ENCODE assay signal across 11 cellular contexts in the genomic region with DNA sequence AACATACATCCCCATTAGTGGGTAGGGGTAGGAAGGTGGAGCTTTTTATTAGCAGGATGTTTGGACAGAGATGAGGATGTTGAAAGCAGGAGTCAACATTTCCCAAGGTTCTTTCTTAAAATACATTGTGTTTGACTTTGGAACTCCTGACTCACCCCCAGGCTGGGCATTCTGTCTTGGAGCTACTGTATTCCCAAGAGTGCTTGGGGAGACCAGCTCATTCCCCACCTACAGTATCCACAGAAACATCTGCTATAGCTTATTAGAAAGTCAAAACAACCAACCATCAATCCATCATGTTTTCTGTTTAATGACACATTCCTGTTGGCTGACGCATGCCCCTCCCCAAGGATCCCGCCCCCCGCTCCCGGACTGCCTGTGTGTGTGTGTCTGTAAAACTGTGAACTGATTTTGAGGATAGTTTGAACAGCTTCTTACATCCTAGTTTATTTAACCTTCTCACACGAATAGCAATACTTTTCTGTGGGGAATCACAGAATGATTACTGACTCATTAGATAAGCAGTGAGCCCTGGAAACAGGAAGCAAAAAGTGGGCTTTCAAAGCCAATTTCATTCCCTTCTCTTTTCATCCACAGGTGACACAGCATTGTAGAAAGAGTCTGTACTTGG.
DNase-seq lines count a peak whose midpoint lies in the region; ATAC-seq and TF ChIP-seq lines count a peak whose summit lies in the region.
"Had no signal": no experiment of that assay in that cellular context is flagged by ENCODE, and none has a peak within 500 bp of the region (broad histone marks: within the 10 kb centered on the region; RNA-seq: fewer than 3 reads in every experiment).

No MANE protein-coding gene starts in this region.

- peak; percentile 100 for DNase-seq in AG10803 (ENCODE audit: low read depth)
- peak; percentile 92 for DNase-seq in NCI-H226
- DNase-seq in dermis microvascular lymphatic vessel endothelial cell (ENCODE audit: low read depth in 2 of 2): peak; percentile 88 to 100
- DNase-seq in activated CD4-positive, alpha-beta memory T cell treated with anti-CD3 and anti-CD28 coated beads for 36 hours: no peak
- no peak for DNase-seq in activated CD8-positive, alpha-beta T cell treated with anti-CD3 and anti-CD28 coated beads for 36 hours
- no peak for DNase-seq in activated T-cell treated with anti-CD3 and anti-CD28 coated beads, Interleukin-2, amount 50 U/mL, for 4 hours
- DNase-seq in GM19240 (ENCODE audit: insufficient read length, low spot score): no peak
- DNase-seq: DND-41, Peyer's patch had no signal

- POLR2A ChIA-PET in activated CD4-positive, alpha-beta memory T cell treated with anti-CD3 and anti-CD28 coated beads for 36 hours (lab: Charles Lee): no interaction called here
- POLR2A ChIA-PET in activated CD8-positive, alpha-beta T cell treated with anti-CD3 and anti-CD28 coated beads for 36 hours (lab: Charles Lee): interaction anchor here (1.2 to 1.4 kb wide), 2 partner anchors 10 to 36 kb away, joined by 3 read pairs; no protein-coding TSS in a partner anchor

- TF ChIP-seq CTCF in AG10803 (conservative IDR thresholded peaks at IDR 0.05; ENCODE audit: low read length) (no peak), nephron (IDR thresholded peaks at IDR 0.05; ENCODE audit: unreplicated experiment in 3 of 3) (no peak)
- TF ChIP-seq CTCF in activated CD8-positive, alpha-beta T cell treated with anti-CD3 and anti-CD28 coated beads for 36 hours (IDR thresholded peaks at IDR 0.05): no peak

- H3K27me3 Mint-ChIP-seq in nephron (ENCODE audit: low read depth): peaks cover 4% of the 10 kb centered on the region
- H3K27me3 Mint-ChIP-seq in activated CD4-positive, alpha-beta memory T cell treated with anti-CD3 and anti-CD28 coated beads for 36 hours: no peaks in the 10 kb centered on the region
- no peaks in the 10 kb centered on the region for H3K27me3 Mint-ChIP-seq in activated CD8-positive, alpha-beta T cell treated with anti-CD3 and anti-CD28 coated beads for 36 hours
- H3K27me3 Mint-ChIP-seq in activated T-cell treated with anti-CD3 and anti-CD28 coated beads, Interleukin-2, amount 50 U/mL, for 4 hours (ENCODE audit: low read depth): no peaks in the 10 kb centered on the region
- H3K27me3 Mint-ChIP-seq: activated naive CD8-positive, alpha-beta T cell had no signal

- H3K27ac Mint-ChIP-seq in nephron: peak overlapping the region; percentile 30 to 80 (median 60)
- H3K27ac Mint-ChIP-seq in activated CD4-positive, alpha-beta memory T cell treated with anti-CD3 and anti-CD28 coated beads for 36 hours: no peak overlapping the region
- no peak overlapping the region for H3K27ac Mint-ChIP-seq in activated CD8-positive, alpha-beta T cell treated with anti-CD3 and anti-CD28 coated beads for 36 hours
- H3K27ac Mint-ChIP-seq: activated naive CD8-positive, alpha-beta T cell had no signal

- intact Hi-C loops in activated CD4-positive, alpha-beta memory T cell treated with anti-CD3 and anti-CD28 coated beads for 36 hours (cut with micrococcal nuclease): no loop called here
- intact Hi-C loops in activated CD8-positive, alpha-beta T cell treated with anti-CD3 and anti-CD28 coated beads for 36 hours (cut with micrococcal nuclease): no loop called here

- no peak for ATAC-seq in activated CD8-positive, alpha-beta T cell treated with anti-CD3 and anti-CD28 coated beads for 36 hours
- ATAC-seq in activated T-cell treated with anti-CD3 and anti-CD28 coated beads, Interleukin-2, amount 50 U/mL, for 4 hours: no peak

- no peak overlapping the region for H3K4me3 Mint-ChIP-seq in nephron
- no peak overlapping the region for H3K4me3 Mint-ChIP-seq in activated CD4-positive, alpha-beta memory T cell treated with anti-CD3 and anti-CD28 coated beads for 36 hours
- H3K4me3 Mint-ChIP-seq in activated CD8-positive, alpha-beta T cell treated with anti-CD3 and anti-CD28 coated beads for 36 hours: no peak overlapping the region
- no peak overlapping the region for H3K4me3 Mint-ChIP-seq in activated T-cell treated with anti-CD3 and anti-CD28 coated beads, Interleukin-2, amount 50 U/mL, for 4 hours
- H3K4me3 Mint-ChIP-seq: activated naive CD8-positive, alpha-beta T cell had no signal

- H3K36me3 Mint-ChIP-seq in nephron (ENCODE audit: low read depth): no peaks in the 10 kb centered on the region
- no peaks in the 10 kb centered on the region for H3K36me3 Mint-ChIP-seq in activated CD4-positive, alpha-beta memory T cell treated with anti-CD3 and anti-CD28 coated beads for 36 hours
- no peaks in the 10 kb centered on the region for H3K36me3 Mint-ChIP-seq in activated CD8-positive, alpha-beta T cell treated with anti-CD3 and anti-CD28 coated beads for 36 hours (ENCODE audit: low read depth)
- no peaks in the 10 kb centered on the region for H3K36me3 Mint-ChIP-seq in activated T-cell treated with anti-CD3 and anti-CD28 coated beads, Interleukin-2, amount 50 U/mL, for 4 hours (ENCODE audit: insufficient read depth)
- H3K36me3 Mint-ChIP-seq: activated naive CD8-positive, alpha-beta T cell had no signal

- CTCF ChIA-PET in activated CD4-positive, alpha-beta memory T cell treated with anti-CD3 and anti-CD28 coated beads for 36 hours (lab: Charles Lee): interaction anchor here (1.4 kb wide), 1 partner anchor 29 kb away, joined by 6 read pairs; no protein-coding TSS in a partner anchor
- CTCF ChIA-PET in activated CD8-positive, alpha-beta T cell treated with anti-CD3 and anti-CD28 coated beads for 36 hours (lab: Charles Lee): interaction anchor here (0.8 to 1.8 kb wide), 6 partner anchors 15 to 455 kb away, joined by 3 to 4 read pairs (median 4); no protein-coding TSS in a partner anchor

- H3K9me3 Mint-ChIP-seq in nephron: no peaks in the 10 kb centered on the region
- H3K9me3 Mint-ChIP-seq in activated CD4-positive, alpha-beta memory T cell treated with anti-CD3 and anti-CD28 coated beads for 36 hours: no peaks in the 10 kb centered on the region
- H3K9me3 Mint-ChIP-seq in activated CD8-positive, alpha-beta T cell treated with anti-CD3 and anti-CD28 coated beads for 36 hours: no peaks in the 10 kb centered on the region
- H3K9me3 Mint-ChIP-seq in activated T-cell treated with anti-CD3 and anti-CD28 coated beads, Interleukin-2, amount 50 U/mL, for 4 hours: no peaks in the 10 kb centered on the region

- no peak overlapping the region for H3K4me3 ChIP-seq in AG10803 (ENCODE audit: low read length)
- H3K4me3 ChIP-seq: Peyer's patch had no signal

- peaks cover 66% of the 10 kb centered on the region for H3K4me1 Mint-ChIP-seq in nephron
- no peaks in the 10 kb centered on the region for H3K4me1 Mint-ChIP-seq in activated CD4-positive, alpha-beta memory T cell treated with anti-CD3 and anti-CD28 coated beads for 36 hours (ENCODE audit: low read depth)
- H3K4me1 Mint-ChIP-seq in activated CD8-positive, alpha-beta T cell treated with anti-CD3 and anti-CD28 coated beads for 36 hours (ENCODE audit: low read depth): peaks cover 7% of the 10 kb centered on the region
- H3K4me1 Mint-ChIP-seq in activated T-cell treated with anti-CD3 and anti-CD28 coated beads, Interleukin-2, amount 50 U/mL, for 4 hours (ENCODE audit: low read depth): peaks cover 6% of the 10 kb centered on the region

Comparison
In these comparisons a context has a peak if more than half of its experiments do, and no peak if none do; other contexts are left out.
1. DNase-seq: peak in AG10803 (single experiment), NCI-H226 (single experiment) and dermis microvascular lymphatic vessel endothelial cell (2 of 2); none in activated CD4-positive, alpha-beta memory T cell treated with anti-CD3 and anti-CD28 coated beads for 36 hours (single experiment), activated CD8-positive, alpha-beta T cell treated with anti-CD3 and anti-CD28 coated beads for 36 hours (single experiment), activated T-cell treated with anti-CD3 and anti-CD28 coated beads, Interleukin-2, amount 50 U/mL, for 4 hours (single experiment) and GM19240 (single experiment).
2. H3K27ac Mint-ChIP-seq: peak in nephron (3 of 3); none in activated CD4-positive, alpha-beta memory T cell treated with anti-CD3 and anti-CD28 coated beads for 36 hours (single experiment) and activated CD8-positive, alpha-beta T cell treated with anti-CD3 and anti-CD28 coated beads for 36 hours (single experiment).